Comparison of ENCODE assay signal across 1 cellular context in the genomic region with DNA sequence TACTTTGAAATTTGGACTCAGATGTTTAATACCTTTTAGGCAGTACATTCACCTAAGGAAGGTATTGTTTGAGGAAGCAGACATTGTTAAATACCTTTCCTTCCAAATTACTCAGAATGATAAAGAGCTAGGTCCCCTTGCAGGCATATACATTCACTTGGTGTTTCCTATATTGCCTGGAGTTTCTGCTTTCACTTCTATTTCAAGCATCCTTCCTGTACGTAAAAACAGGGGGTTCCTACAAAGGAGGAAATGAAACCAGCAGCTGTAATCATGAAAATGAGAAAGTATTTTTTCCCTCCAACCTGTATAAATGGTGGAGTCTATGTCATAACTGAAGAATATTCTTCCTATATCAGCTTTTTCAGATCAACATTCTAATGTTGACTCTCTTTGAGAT.
TF ChIP-seq lines count a peak whose summit lies in the region.

No MANE protein-coding gene starts in this region.

TF ChIP-seq in GM23338, 12 proteins besides CTCF, POLR2A, EP300 and RAD21 (continued from another document):
- no peak for TF ChIP-seq ZNF462 (CRISPR knock-in tag; IDR thresholded peaks at IDR 0.05)
- TF ChIP-seq ZNF114 (CRISPR knock-in tag; IDR thresholded peaks at IDR 0.05), result no peak
- TF ChIP-seq, protein P1, sequence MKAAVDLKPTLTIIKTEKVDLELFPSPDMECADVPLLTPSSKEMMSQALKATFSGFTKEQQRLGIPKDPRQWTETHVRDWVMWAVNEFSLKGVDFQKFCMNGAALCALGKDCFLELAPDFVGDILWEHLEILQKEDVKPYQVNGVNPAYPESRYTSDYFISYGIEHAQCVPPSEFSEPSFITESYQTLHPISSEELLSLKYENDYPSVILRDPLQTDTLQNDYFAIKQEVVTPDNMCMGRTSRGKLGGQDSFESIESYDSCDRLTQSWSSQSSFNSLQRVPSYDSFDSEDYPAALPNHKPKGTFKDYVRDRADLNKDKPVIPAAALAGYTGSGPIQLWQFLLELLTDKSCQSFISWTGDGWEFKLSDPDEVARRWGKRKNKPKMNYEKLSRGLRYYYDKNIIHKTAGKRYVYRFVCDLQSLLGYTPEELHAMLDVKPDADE (IDR thresholded peaks at IDR 0.05), result no peak
- no peak for TF ChIP-seq EZH2phosphoT487 (IDR thresholded peaks at IDR 0.05; ENCODE audit: unreplicated experiment)
- TF ChIP-seq CREB1 (CRISPR knock-in tag; IDR thresholded peaks at IDR 0.05; ENCODE audit: low read depth), result no peak
- TF ChIP-seq EZH2 (IDR thresholded peaks at IDR 0.05; ENCODE audit: low read depth, unreplicated experiment), result no peak
- TF ChIP-seq STAT1 (IDR thresholded peaks at IDR 0.05; ENCODE audit: unreplicated experiment), result no peak
